Comparison of ENCODE assay signal across 13 cellular contexts in the genomic region with DNA sequence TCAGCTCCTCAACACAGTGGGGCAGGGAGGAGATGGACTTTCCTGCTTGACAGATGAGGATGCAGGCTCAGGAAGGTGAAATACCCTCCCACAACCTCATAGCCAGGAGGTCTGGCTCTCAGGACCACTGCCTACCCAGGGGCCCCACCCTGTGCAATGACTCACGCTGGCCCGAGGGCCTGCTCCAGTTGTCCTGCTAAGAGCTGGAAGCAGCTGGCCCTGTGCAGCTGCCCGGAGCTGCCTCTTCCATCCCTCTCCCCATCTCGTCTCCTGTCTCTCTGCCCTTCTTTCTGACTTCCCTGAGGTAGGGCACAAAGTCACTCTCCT.
A peak's percentile ranks its signal among the peaks of the same experiment; 100 is the strongest.
DNase-seq lines count a peak whose midpoint lies in the region; ATAC-seq and TF ChIP-seq lines count a peak whose summit lies in the region.
"Had no signal": no experiment of that assay in that cellular context is flagged by ENCODE, and none has a peak within 500 bp of the region (broad histone marks: within the 10 kb centered on the region; RNA-seq: fewer than 3 reads in every experiment).

No MANE protein-coding gene starts in this region.

- H3F3A ChIP-seq in PC-3 (ENCODE audit: low read length, unreplicated experiment) = no peaks in the 10 kb centered on the region

- H3K27ac ChIP-seq in BLaER1 (no peak overlapping the region), PC-3 (ENCODE audit: low read length) (no peak overlapping the region), endodermal cell (ENCODE audit: low read depth, low read length) (no peak overlapping the region)

- H3K79me2 ChIP-seq in PC-3 (ENCODE audit: low read length) = no peaks in the 10 kb centered on the region

- peak; percentile 89 for DNase-seq in PC-3
- peak; percentile 29 for DNase-seq in epithelial cell of esophagus (ENCODE audit: low read depth)
- no peak for DNase-seq in osteocyte (ENCODE audit: extremely low spot score, unreplicated experiment)
- no peak for DNase-seq in endodermal cell
- DNase-seq in activated T-cell treated with anti-CD3 and anti-CD28 coated beads for 4 hours = no peak
- DNase-seq in mucosa of descending colon = no peak
- DNase-seq in activated naive CD4-positive, alpha-beta T cell treated with anti-CD3 and anti-CD28 coated beads for 36 hours = no peak
- DNase-seq: stimulated activated CD4-positive, alpha-beta T cell treated with anti-CD3 and anti-CD28 coated beads, Interleukin-4, amount 100 ng/mL, for 4 hours; transverse colon had no signal

- H3K4me3 ChIP-seq in BLaER1 = no peak overlapping the region
- H3K4me3 ChIP-seq in PC-3 (ENCODE audit: low read length) = no peak overlapping the region
- no peak overlapping the region for H3K4me3 ChIP-seq in epithelial cell of esophagus (ENCODE audit: low read length)
- H3K4me3 ChIP-seq in endodermal cell (ENCODE audit: low read length) = no peak overlapping the region
- H3K4me3 ChIP-seq in mucosa of descending colon = no peak overlapping the region
- H3K4me3 ChIP-seq: transverse colon had no signal

- BruUV-seq in PC-3 (replicated peaks; lab: Mats Ljungman, UMichigan) = no TSS peak

- H2AFZ ChIP-seq in PC-3 (ENCODE audit: low read length) = no peak overlapping the region

- no peak overlapping the region for H3K4me3 Mint-ChIP-seq in osteocyte (ENCODE audit: unreplicated experiment)
- H3K4me3 Mint-ChIP-seq in endodermal cell = no peak overlapping the region
- H3K4me3 Mint-ChIP-seq in activated naive CD4-positive, alpha-beta T cell treated with anti-CD3 and anti-CD28 coated beads for 36 hours = no peak overlapping the region
- H3K4me3 Mint-ChIP-seq: CD14-positive monocyte had no signal

- peaks cover 71% of the 10 kb centered on the region for H3K4me1 Mint-ChIP-seq in osteocyte (ENCODE audit: unreplicated experiment)
- H3K4me1 Mint-ChIP-seq in endodermal cell = no peaks in the 10 kb centered on the region
- H3K4me1 Mint-ChIP-seq in activated naive CD4-positive, alpha-beta T cell treated with anti-CD3 and anti-CD28 coated beads for 36 hours (ENCODE audit: low read depth) = peaks cover 5% of the 10 kb centered on the region

- H3K27ac Mint-ChIP-seq in osteocyte (ENCODE audit: unreplicated experiment) (peak overlapping the region; percentile 43), endodermal cell (no peak overlapping the region)
- H3K27ac Mint-ChIP-seq in activated naive CD4-positive, alpha-beta T cell treated with anti-CD3 and anti-CD28 coated beads for 36 hours = no peak overlapping the region

- peak overlapping the region; percentile 90 for H3K4me2 ChIP-seq in BLaER1
- 0 out of 2 replicates have a peak overlapping the region, but pooled peaks have one; percentile 0 for H3K4me2 ChIP-seq in PC-3 (ENCODE audit: low read length)

- POLR2A ChIA-PET in PC-3 (lab: Charles Lee; ENCODE audit: unreplicated experiment) = interaction anchor here (0.5 to 1.0 kb wide), 4 partner anchors 34 to 88 kb away, joined by 3 to 8 read pairs (median 5); no protein-coding TSS in a partner anchor

- H3K9me3 ChIP-seq in BLaER1 (peaks cover 11% of the 10 kb centered on the region), PC-3 (ENCODE audit: low read length) (no peaks in the 10 kb centered on the region), endodermal cell (ENCODE audit: control insufficient read depth, low read length) (no peaks in the 10 kb centered on the region), mucosa of descending colon (no peaks in the 10 kb centered on the region)
- H3K9me3 ChIP-seq: transverse colon had no signal

- ATAC-seq in PC-3 (peak; percentile 46), mucosa of descending colon (no peak)
- ATAC-seq: activated naive CD4-positive, alpha-beta T cell treated with anti-CD3 and anti-CD28 coated beads, Interleukin-2, amount 50 U/mL, for 72 hours; HepG2 had no signal

- H3K9me3 Mint-ChIP-seq in osteocyte (ENCODE audit: unreplicated experiment) (no peaks in the 10 kb centered on the region), endodermal cell (no peaks in the 10 kb centered on the region)
- no peaks in the 10 kb centered on the region for H3K9me3 Mint-ChIP-seq in activated naive CD4-positive, alpha-beta T cell treated with anti-CD3 and anti-CD28 coated beads for 36 hours
- H3K9me3 Mint-ChIP-seq: activated naive CD4-positive, alpha-beta T cell treated with anti-CD3 and anti-CD28 coated beads, Interleukin-2, amount 50 U/mL, for 72 hours had no signal

- H3K9ac ChIP-seq in BLaER1 (no peak overlapping the region), PC-3 (ENCODE audit: low read length) (no peak overlapping the region), endodermal cell (ENCODE audit: extremely low read depth, low read length, poor library complexity, severe bottlenecking) (no peak overlapping the region)

- peaks cover 63% of the 10 kb centered on the region for H3K36me3 ChIP-seq in BLaER1
- H3K36me3 ChIP-seq in PC-3 (ENCODE audit: low read depth, low read length) = no peaks in the 10 kb centered on the region; the same call in 1 of the 2 replicates
- H3K36me3 ChIP-seq in endodermal cell (ENCODE audit: control insufficient read depth, insufficient read depth, low read length) = peaks cover 30% of the 10 kb centered on the region
- H3K36me3 ChIP-seq in mucosa of descending colon (ENCODE audit: low read depth) = no peaks in the 10 kb centered on the region
- H3K36me3 ChIP-seq: transverse colon had no signal

- H3K36me3 Mint-ChIP-seq in osteocyte (ENCODE audit: unreplicated experiment) (peaks cover 4% of the 10 kb centered on the region), endodermal cell (ENCODE audit: low read depth) (peaks cover 4% of the 10 kb centered on the region)
- H3K36me3 Mint-ChIP-seq in activated naive CD4-positive, alpha-beta T cell treated with anti-CD3 and anti-CD28 coated beads for 36 hours (ENCODE audit: low read depth) = no peaks in the 10 kb centered on the region
- H3K36me3 Mint-ChIP-seq: activated naive CD4-positive, alpha-beta T cell treated with anti-CD3 and anti-CD28 coated beads, Interleukin-2, amount 50 U/mL, for 72 hours had no signal

- TF ChIP-seq CTCF in PC-3 (conservative IDR thresholded peaks at IDR 0.05; ENCODE audit: low read depth, low read length) = no peak
- no peak for TF ChIP-seq CTCF in epithelial cell of esophagus (IDR thresholded peaks at IDR 0.05; ENCODE audit: insufficient read depth, low read depth, low read length, missing control alignments)
- no peak for TF ChIP-seq CTCF in osteocyte (IDR thresholded peaks at IDR 0.05)
- no peak for TF ChIP-seq CTCF in endodermal cell (conservative IDR thresholded peaks at IDR 0.05)
- no peak for TF ChIP-seq CTCF in mucosa of descending colon (IDR thresholded peaks at IDR 0.05)

- H3K9me2 ChIP-seq in PC-3 (replicated peaks; ENCODE audit: low read length) = no peaks in the 10 kb centered on the region

- H4K20me1 ChIP-seq in BLaER1 = peaks cover 100% of the 10 kb centered on the region
- H4K20me1 ChIP-seq in PC-3 (ENCODE audit: low read length) = no peaks in the 10 kb centered on the region

- H3K27me3 Mint-ChIP-seq in osteocyte (ENCODE audit: unreplicated experiment) (no peaks in the 10 kb centered on the region), endodermal cell (ENCODE audit: insufficient read depth) (no peaks in the 10 kb centered on the region)
- H3K27me3 Mint-ChIP-seq in activated naive CD4-positive, alpha-beta T cell treated with anti-CD3 and anti-CD28 coated beads for 36 hours (ENCODE audit: low read depth) = no peaks in the 10 kb centered on the region

- H3K4me1 ChIP-seq in BLaER1 = peaks cover 96% of the 10 kb centered on the region
- H3K4me1 ChIP-seq in PC-3 (ENCODE audit: insufficient read depth, low read length) = peaks cover 35% of the 10 kb centered on the region
- H3K4me1 ChIP-seq in endodermal cell (ENCODE audit: control insufficient read depth, insufficient read depth, low read length) = peaks cover 8% of the 10 kb centered on the region
- H3K4me1 ChIP-seq in mucosa of descending colon (ENCODE audit: low read depth) = peaks cover 16% of the 10 kb centered on the region

- CTCF ChIA-PET in PC-3 (lab: Charles Lee) = interaction anchor here (0.6 to 1.4 kb wide), 6 partner anchors 33 to 219 kb away, joined by 3 to 7 read pairs (median 4); no protein-coding TSS in a partner anchor
- CTCF ChIA-PET in activated naive CD4-positive, alpha-beta T cell treated with anti-CD3 and anti-CD28 coated beads for 36 hours (lab: Charles Lee) = interaction anchor here (0.6 to 1.4 kb wide), 3 partner anchors 11 to 1334 kb away, joined by 3 read pairs; no protein-coding TSS in a partner anchor

- WGBS in endodermal cell (ENCODE audit: insufficient coverage in 1 of 2, insufficient read length in 1 of 2), 2 experiments = 91 to 100% methylated on average over 2 to 4 of the region's 4 CpGs

- intact Hi-C loops in PC-3 (cut with micrococcal nuclease) (no loop called here), mucosa of descending colon (cut with DNase I, micrococcal nuclease) (loop anchor here (10.0 kb wide), 3 partner anchors 118 to 978 kb away; no protein-coding TSS in a partner anchor)
- intact Hi-C loops in activated naive CD4-positive, alpha-beta T cell treated with anti-CD3 and anti-CD28 coated beads for 36 hours (cut with micrococcal nuclease) = loop anchor here (10.0 kb wide), 1 partner anchor 1348 kb away; no protein-coding TSS in a partner anchor

- H3K27me3 ChIP-seq in BLaER1 (no peaks in the 10 kb centered on the region), PC-3 (ENCODE audit: low read length) (no peaks in the 10 kb centered on the region), endodermal cell (ENCODE audit: control insufficient read depth, insufficient read depth, low read length, poor library complexity, severe bottlenecking) (no peaks in the 10 kb centered on the region)
- H3K27me3 ChIP-seq: transverse colon had no signal

Comparison
In these comparisons a context has a peak if more than half of its experiments do, and no peak if none do; other contexts are left out.
1. DNase-seq: peak in PC-3 (single experiment) and epithelial cell of esophagus (single experiment); none in osteocyte (single experiment), endodermal cell (single experiment), activated T-cell treated with anti-CD3 and anti-CD28 coated beads for 4 hours (single experiment), mucosa of descending colon (0 of 3) and activated naive CD4-positive, alpha-beta T cell treated with anti-CD3 and anti-CD28 coated beads for 36 hours (single experiment).